In genomic region chr13:49448753-49449152, GRCh38 we compare ENCODE assay signal across 30 cellular contexts. TPM values are rescaled to one million over a fixed set of nuclear protein-coding genes. Genes with fewer than 3 reads are reported as not detected.
DNase-seq lines count a peak whose midpoint lies in the region; ATAC-seq, FAIRE-seq and TF ChIP-seq lines count a peak whose summit lies in the region.
"Had no signal": no experiment of that assay in that cellular context is flagged by ENCODE, and none has a peak within 500 bp of the region (broad histone marks: within the 10 kb centered on the region; RNA-seq: fewer than 3 reads in every experiment).

No MANE protein-coding gene starts in this region.

- H3K36me3 ChIP-seq in K562 (ENCODE audit: control insufficient read depth, insufficient read depth, low read length) (no peaks in the 10 kb centered on the region), spleen (peaks cover 0 to 19% (median 0%) of the 10 kb centered on the region in 6 donors)
- H3K36me3 ChIP-seq: adrenal gland, pancreas had no signal

- H3K79me2 ChIP-seq in K562 (ENCODE audit: control insufficient read depth, insufficient read depth, low read length): peaks cover 60% of the 10 kb centered on the region

- in situ Hi-C loops in K562 (cut with MboI): no loop called here

- TF ChIP-seq RAD21 in K562 (CRISPR knock-in tag; conservative IDR thresholded peaks at IDR 0.05 in 1 of 2, IDR thresholded peaks at IDR 0.05 in 1 of 2): no peak

- no peak overlapping the region for H3K4me3 ChIP-seq in K562
- no peak overlapping the region for H3K4me3 ChIP-seq in spleen
- H3K4me3 ChIP-seq: body of pancreas, dorsolateral prefrontal cortex, pancreas, SK-N-MC, tibial nerve had no signal

- FAIRE-seq in GM19239 (lab: Jason Lieb, UNC) (peak; percentile 73), K562 (lab: Jason Lieb, UNC) (no peak)
- FAIRE-seq: keratinocyte, pancreas, small intestine had no signal

- no peak overlapping the region for H3K27ac ChIP-seq in K562 (ENCODE audit: extremely low read depth, low read depth, low read length)
- H3K27ac ChIP-seq in spleen: peak overlapping the region in 6 of 8 donors; percentile 29 to 98 (median 97)
- H3K27ac ChIP-seq: dorsolateral prefrontal cortex, pancreas, SK-N-MC had no signal

- no peak for DNase-seq in activated T-cell treated with anti-CD3 and anti-CD28 coated beads, Interleukin-2, amount 50 U/mL, for 72 hours
- no peak for DNase-seq in activated T-cell treated with anti-CD3 and anti-CD28 coated beads, Interleukin-2, amount 50 U/mL, for 1 hour
- no peak for DNase-seq in GM19239 (ENCODE audit: insufficient read length, low spot score)
- no peak for DNase-seq in K562 (ENCODE audit: extremely low read depth in 1 of 4, low spot score in 3 of 4)
- DNase-seq in spleen: no peak
- no peak for DNase-seq in UCSD-AML1 (lab: John Stamatoyannopoulos, UW; ENCODE audit: unreplicated experiment)
- DNase-seq: activated CD4-positive, alpha-beta T cell treated with anti-CD3 and anti-CD28 coated beads, Interleukin-2, amount 10 ng/mL, durations not matched to agents 7 days and 5 days; activated CD8-positive, alpha-beta memory T cell treated with anti-CD3 and anti-CD28 coated beads, Interleukin-2, amount 50 U/mL, for 4 hours; activated effector memory CD4-positive, alpha-beta T cell treated with Interleukin-2 at 50 U/mL for 16 hours; adrenal gland; body of pancreas; Caco-2; cerebellar nuclear complex; DMS79 treated with DMSO at 0.1 percent for 48 hours; dorsolateral prefrontal cortex; Karpas-422; NCI-H146; pancreas; retina; small intestine; stimulated activated CD4-positive, alpha-beta T cell treated with anti-CD3 and anti-CD28 coated beads, Interleukin-1b, Interleukin-23, amount 100 ng/mL, for 48 hours; stimulated activated CD8-positive, alpha-beta memory T cell treated with anti-CD3 and anti-CD28 coated beads, Interleukin-4, amount 100 ng/mL, for 48 hours had no signal

- no peak for ATAC-seq in activated T-cell treated with anti-CD3 and anti-CD28 coated beads, Interleukin-2, amount 50 U/mL, for 72 hours (replicated peaks in 1 of 2)
- ATAC-seq in K562 (no peak), GM18517 (IDR thresholded peaks at IDR 0.05; ENCODE audit: unreplicated experiment) (no peak), HG02678 (IDR thresholded peaks at IDR 0.05; ENCODE audit: unreplicated experiment) (no peak)
- ATAC-seq: body of pancreas, HCT116, pancreas had no signal

- CTCF ChIA-PET in K562 (lab: Yijun Ruan, JAX; ENCODE audit: low intra/inter-chr PET ratio): no interaction called here

- peak overlapping the region; percentile 66 for H3K27ac Mint-ChIP-seq in activated T-cell treated with anti-CD3 and anti-CD28 coated beads, Interleukin-2, amount 50 U/mL, for 72 hours
- H3K27ac Mint-ChIP-seq: activated CD4-positive, alpha-beta T cell treated with anti-CD3 and anti-CD28 coated beads, Interleukin-2, amount 10 ng/mL, durations not matched to agents 7 days and 5 days; T-helper 2 cell treated with Interferon-gamma antibody and Interleukin-4, amounts not matched to agents 5 μg/mL and 100 μg/mL, for 36 hours had no signal

- intact Hi-C loops in K562 (cut with micrococcal nuclease) (loop anchor here (5.0 kb wide), 1 partner anchor 159 kb away; no protein-coding TSS in a partner anchor), spleen (cut with DNase I; ENCODE audit: low total_unique reads) (loop anchor here (5.0 kb wide), 1 partner anchor 146 kb away; no protein-coding TSS in a partner anchor)

- H4K20me1 ChIP-seq in K562 (replicated peaks; ENCODE audit: control insufficient read depth, insufficient read depth, low read length): no peaks in the 10 kb centered on the region

- H3K36me3 Mint-ChIP-seq in activated T-cell treated with anti-CD3 and anti-CD28 coated beads, Interleukin-2, amount 50 U/mL, for 72 hours (ENCODE audit: insufficient read depth in 2 of 2): peaks cover 7 to 17% of the 10 kb centered on the region in 2 donors

- peaks cover 0 to under 1% of the 10 kb centered on the region in 2 donors for H3K9me3 Mint-ChIP-seq in activated T-cell treated with anti-CD3 and anti-CD28 coated beads, Interleukin-2, amount 50 U/mL, for 72 hours
- H3K9me3 Mint-ChIP-seq: activated CD4-positive, alpha-beta T cell treated with anti-CD3 and anti-CD28 coated beads, Interleukin-2, amount 10 ng/mL, durations not matched to agents 7 days and 5 days; neural crest cell; T-helper 2 cell treated with Interferon-gamma antibody and Interleukin-4, amounts not matched to agents 5 μg/mL and 100 μg/mL, for 36 hours had no signal

- no peaks in the 10 kb centered on the region for H3K27me3 Mint-ChIP-seq in activated T-cell treated with anti-CD3 and anti-CD28 coated beads, Interleukin-2, amount 50 U/mL, for 72 hours (ENCODE audit: low read depth)
- H3K27me3 Mint-ChIP-seq: activated CD4-positive, alpha-beta T cell treated with anti-CD3 and anti-CD28 coated beads, Interleukin-2, amount 10 ng/mL, durations not matched to agents 7 days and 5 days had no signal

- WGBS in K562 (ENCODE audit: insufficient coverage, low coverage, missing lambda C conversion rate): 61% methylated on average over 2 of the region's 2 CpGs
- 92 to 99% (median 95%) methylated on average over 2 of the region's 2 CpGs for WGBS in spleen, 5 donors

- BruUV-seq in K562 (replicated peaks; lab: Mats Ljungman, UMichigan): no TSS peak

- peak overlapping the region in 1 of 2 donors; percentile 58 for H3K4me3 Mint-ChIP-seq in activated T-cell treated with anti-CD3 and anti-CD28 coated beads, Interleukin-2, amount 50 U/mL, for 72 hours
- H3K4me3 Mint-ChIP-seq: activated CD4-positive, alpha-beta T cell treated with anti-CD3 and anti-CD28 coated beads, Interleukin-2, amount 10 ng/mL, durations not matched to agents 7 days and 5 days had no signal

- H3K9ac ChIP-seq in K562 (ENCODE audit: insufficient read depth in 1 of 2, low read depth in 2 of 2, low read length in 2 of 2): 0 out of 4 replicates have a peak overlapping the region, but pooled peaks of 1 of the 2 experiments have one; percentile 76

- no peak for TF ChIP-seq POLR2A in K562 (conservative IDR thresholded peaks at IDR 0.05)
- TF ChIP-seq POLR2A in spleen (IDR thresholded peaks at IDR 0.05): no peak

- TF ChIP-seq CTCF in K562 (IDR thresholded peaks at IDR 0.05 in 2 of 3, conservative IDR thresholded peaks at IDR 0.05 in 1 of 3; ENCODE audit: insufficient read depth in 2 of 3, low read depth in 1 of 3, low read length in 3 of 3): no peak
- no peak for TF ChIP-seq CTCF in spleen (IDR thresholded peaks at IDR 0.05 in 8 of 11, conservative IDR thresholded peaks at IDR 0.05 in 3 of 11)

- H3K4me1 ChIP-seq in K562 (replicated peaks in 1 of 2; ENCODE audit: control insufficient read depth in 2 of 2, insufficient read depth in 2 of 2, low read length in 2 of 2) (peaks cover 0 to 6% of the 10 kb centered on the region in 2 experiments; a peak in 1 of 5 replicates), spleen (peaks cover 17 to 59% (median 47%) of the 10 kb centered on the region in 6 donors)
- H3K4me1 ChIP-seq: Caco-2 had no signal

- no peak overlapping the region for H2AFZ ChIP-seq in K562 (ENCODE audit: low read depth, low read length)

- POLR2A ChIA-PET in K562 (lab: Yijun Ruan, JAX): no interaction called here

- H3K27me3 ChIP-seq in K562 (ENCODE audit: control insufficient read depth in 2 of 2, insufficient read depth in 2 of 2, low read length in 2 of 2) (no peaks in the 10 kb centered on the region), spleen (replicated peaks in 1 of 7) (no peaks in the 10 kb centered on the region)
- H3K27me3 ChIP-seq: adrenal gland, body of pancreas, dorsolateral prefrontal cortex, pancreas, tibial nerve had no signal

- peaks cover 53% of the 10 kb centered on the region for H3K4me1 Mint-ChIP-seq in activated T-cell treated with anti-CD3 and anti-CD28 coated beads, Interleukin-2, amount 50 U/mL, for 72 hours (ENCODE audit: low read depth)

- TF ChIP-seq EP300 in K562 (IDR thresholded peaks at IDR 0.05; ENCODE audit: low read length): no peak

- H3K9me1 ChIP-seq in K562 (ENCODE audit: control insufficient read depth, insufficient read depth, low read length): no peaks in the 10 kb centered on the region

- H3K9me3 ChIP-seq in K562 (replicated peaks; ENCODE audit: control insufficient read depth, insufficient read depth, low read depth, low read length): no peaks in the 10 kb centered on the region
- H3K9me3 ChIP-seq in spleen: no peaks in the 10 kb centered on the region
- H3K9me3 ChIP-seq: body of pancreas, Caco-2, pancreas, tibial nerve had no signal

- no peak overlapping the region for H3K4me2 ChIP-seq in K562 (ENCODE audit: insufficient read depth, low read length)

RNA-seq across cellular contexts. Expression of gene SETDB2, which starts 4.7 kb away (rescaled TPM):
- 10 to 100 TPM; 20.5 to 21.3 TPM for total RNA-seq in activated T-cell treated with anti-CD3 and anti-CD28 coated beads, Interleukin-2, amount 50 U/mL, for 72 hours
- 5.7 and 18.5 TPM in 2 replicates for total RNA-seq in K562 (2011; cell fraction: chromatin; rRNA removed; ENCODE audit: low replicate concordance)
- total RNA-seq in K562 (2011; cell fraction: nucleolus; rRNA removed): 5.1 and 7.0 TPM in 2 replicates
- total RNA-seq in K562 (2011; cell fraction: nucleoplasm; rRNA removed): 7.9 and 14.0 TPM in 2 replicates
- total RNA-seq in K562 (2014; rRNA removed): 4.0 TPM in 2 replicates
- 8.9 and 9.3 TPM in 2 replicates for total RNA-seq in K562 (2014; rRNA removed; fragmentation: Illumina TruSeq; extraction: Trizol)
- 7.5 and 8.6 TPM in 2 replicates for total RNA-seq in K562 (2015; rRNA removed; fragmentation: Illumina TruSeq; extraction: Trizol)
- 6.1 and 6.8 TPM in 2 replicates for total RNA-seq in K562 (2021)
- 6.7 and 9.0 TPM in 2 replicates for polyA plus RNA-seq in K562 (2011; rRNA removed)
- polyA plus RNA-seq in K562 (2011; cell fraction: cytosol; rRNA removed): 1.2 and 2.5 TPM in 2 replicates
- polyA plus RNA-seq in K562 (2011; cell fraction: nucleus; rRNA removed): 5.6 and 6.1 TPM in 2 replicates
- polyA plus RNA-seq in K562 (2012): 4.8 and 4.9 TPM in 2 replicates
- 6.6 and 8.0 TPM in 2 replicates for polyA plus RNA-seq in K562 (2014; fragmentation: Illumina TruSeq; extraction: Trizol)
- 1 to 10 TPM; 1.0 to 1.6 TPM for polyA plus RNA-seq in K562 (2014; fragmentation: Nextera tagmentation; extraction: Ambion mirVana)
- polyA plus RNA-seq in K562 (2014; rRNA removed): 5.1 and 5.5 TPM in 2 replicates
- 8.8 and 10.6 TPM in 2 replicates for polyA minus RNA-seq in K562 (2011; rRNA and poly(A)+ RNA removed)
- 2.8 and 3.5 TPM in 2 replicates for polyA minus RNA-seq in K562 (2011; cell fraction: cytosol; rRNA and poly(A)+ RNA removed)
- polyA minus RNA-seq in K562 (2011; cell fraction: nucleus; rRNA and poly(A)+ RNA removed): 6.3 and 10.1 TPM in 2 replicates
- 10 to 100 TPM; 18.7 to 26.7 (median 21.9) TPM for total RNA-seq in spleen
- 1 to 10 TPM; 5.4 to 6.4 (median 6.1) TPM for polyA plus RNA-seq in spleen

RNA-seq across cellular contexts. Expression of gene CAB39L, which starts 4.9 kb away (rescaled TPM):
- 1 to 10 TPM; 4.4 to 10.0 TPM for total RNA-seq in activated T-cell treated with anti-CD3 and anti-CD28 coated beads, Interleukin-2, amount 50 U/mL, for 72 hours
- 1.2 and 3.4 TPM in 2 replicates for total RNA-seq in K562 (2011; cell fraction: chromatin; rRNA removed; ENCODE audit: low replicate concordance)
- 0.50 and 0.92 TPM in 2 replicates for total RNA-seq in K562 (2011; cell fraction: nucleolus; rRNA removed)
- 1.1 and 1.2 TPM in 2 replicates for total RNA-seq in K562 (2011; cell fraction: nucleoplasm; rRNA removed)
- 1.1 and 1.3 TPM in 2 replicates for total RNA-seq in K562 (2014; rRNA removed)
- 2.5 and 2.6 TPM in 2 replicates for total RNA-seq in K562 (2014; rRNA removed; fragmentation: Illumina TruSeq; extraction: Trizol)
- total RNA-seq in K562 (2015; rRNA removed; fragmentation: Illumina TruSeq; extraction: Trizol): 2.6 and 2.8 TPM in 2 replicates
- 1.4 and 1.5 TPM in 2 replicates for total RNA-seq in K562 (2021)
- 0.74 and 4.2 TPM in 2 replicates for polyA plus RNA-seq in K562 (2011; rRNA removed)
- 0.44 and 1.1 TPM in 2 replicates for polyA plus RNA-seq in K562 (2011; cell fraction: cytosol; rRNA removed)
- 0.37 and 1.4 TPM in 2 replicates for polyA plus RNA-seq in K562 (2011; cell fraction: nucleus; rRNA removed)
- 0.79 and 1.6 TPM in 2 replicates for polyA plus RNA-seq in K562 (2012)
- polyA plus RNA-seq in K562 (2014; fragmentation: Illumina TruSeq; extraction: Trizol): 2.1 and 2.9 TPM in 2 replicates
- 1 to 10 TPM; 2.9 to 3.0 TPM for polyA plus RNA-seq in K562 (2014; fragmentation: Nextera tagmentation; extraction: Ambion mirVana)
- 1.7 and 2.2 TPM in 2 replicates for polyA plus RNA-seq in K562 (2014; rRNA removed)
- polyA minus RNA-seq in K562 (2011; rRNA and poly(A)+ RNA removed): 0.72 and 2.5 TPM in 2 replicates
- 1.2 TPM in 1 of 2 replicates, not detected in the other for polyA minus RNA-seq in K562 (2011; cell fraction: cytosol; rRNA and poly(A)+ RNA removed)
- 0.11 and 1.2 TPM in 2 replicates for polyA minus RNA-seq in K562 (2011; cell fraction: nucleus; rRNA and poly(A)+ RNA removed)
- total RNA-seq in spleen: 1 to 10 TPM; 5.0 to 7.5 (median 6.2) TPM
- polyA plus RNA-seq in spleen: 1 to 10 TPM; 1.6 to 3.2 (median 2.0) TPM

RNA-seq across cellular contexts. Expression of gene PHF11, which starts 47.0 kb away (rescaled TPM):
- 100 to 1,000 TPM in 1 of 2 donors, 10 to 100 TPM in 1; 98.9 to 145 TPM for total RNA-seq in activated T-cell treated with anti-CD3 and anti-CD28 coated beads, Interleukin-2, amount 50 U/mL, for 72 hours
- 5.7 and 12.3 TPM in 2 replicates for total RNA-seq in K562 (2011; cell fraction: chromatin; rRNA removed; ENCODE audit: low replicate concordance)
- total RNA-seq in K562 (2011; cell fraction: nucleolus; rRNA removed): 1.5 and 5.9 TPM in 2 replicates
- total RNA-seq in K562 (2011; cell fraction: nucleoplasm; rRNA removed): 9.9 and 10.7 TPM in 2 replicates
- 4.0 and 4.3 TPM in 2 replicates for total RNA-seq in K562 (2014; rRNA removed)
- 5.3 and 6.3 TPM in 2 replicates for total RNA-seq in K562 (2014; rRNA removed; fragmentation: Illumina TruSeq; extraction: Trizol)
- total RNA-seq in K562 (2015; rRNA removed; fragmentation: Illumina TruSeq; extraction: Trizol): 5.5 and 5.9 TPM in 2 replicates
- total RNA-seq in K562 (2021): 6.0 and 7.3 TPM in 2 replicates
- 4.1 and 4.8 TPM in 2 replicates for polyA plus RNA-seq in K562 (2011; rRNA removed)
- 1.7 and 2.3 TPM in 2 replicates for polyA plus RNA-seq in K562 (2011; cell fraction: cytosol; rRNA removed)
- 6.7 and 7.3 TPM in 2 replicates for polyA plus RNA-seq in K562 (2011; cell fraction: nucleus; rRNA removed)
- polyA plus RNA-seq in K562 (2012): 4.9 and 11.1 TPM in 2 replicates
- polyA plus RNA-seq in K562 (2014; fragmentation: Illumina TruSeq; extraction: Trizol): 6.5 and 7.0 TPM in 2 replicates
- polyA plus RNA-seq in K562 (2014; fragmentation: Nextera tagmentation; extraction: Ambion mirVana): 1 to 10 TPM; 1.9 to 2.2 TPM
- polyA plus RNA-seq in K562 (2014; rRNA removed): 3.7 and 7.0 TPM in 2 replicates
- polyA minus RNA-seq in K562 (2011; rRNA and poly(A)+ RNA removed): 1.7 and 4.1 TPM in 2 replicates
- polyA minus RNA-seq in K562 (2011; cell fraction: cytosol; rRNA and poly(A)+ RNA removed): not detected in 2 replicates
- polyA minus RNA-seq in K562 (2011; cell fraction: nucleus; rRNA and poly(A)+ RNA removed): 2.8 and 4.3 TPM in 2 replicates
- total RNA-seq in spleen: 10 to 100 TPM; 50.5 to 78.6 (median 67.0) TPM
- 100 to 1,000 TPM in 1 of 3 donors, 10 to 100 TPM in 2; 85.9 to 117 (median 85.9) TPM for polyA plus RNA-seq in spleen
